20 cellular contexts compared by ENCODE assay signal in the genomic region with DNA sequence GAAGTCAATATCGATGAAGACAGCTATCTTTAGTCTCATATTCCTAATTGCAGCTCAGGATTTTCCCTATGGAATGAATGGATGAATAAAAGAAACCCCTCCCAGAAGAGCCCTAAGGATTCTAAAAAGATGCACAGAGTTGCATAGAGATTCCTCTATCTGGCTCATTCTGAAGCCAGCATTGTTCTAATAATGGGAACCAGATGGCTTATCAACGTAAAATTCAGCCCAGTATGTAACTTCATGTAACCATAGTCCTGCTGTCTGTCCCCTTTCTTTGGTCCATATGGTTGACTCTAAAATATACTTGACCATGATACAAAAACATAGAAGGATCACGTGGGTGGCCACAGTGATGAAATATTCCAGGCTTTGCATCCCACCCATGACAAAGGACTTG.
"Had no signal": no experiment of that assay in that cellular context is flagged by ENCODE, and none has a peak within 500 bp of the region (broad histone marks: within the 10 kb centered on the region; RNA-seq: fewer than 3 reads in every experiment).

No MANE protein-coding gene starts in this region.

- H3K4me3 Mint-ChIP-seq: IgD-negative memory B cell had no signal

- H3K36me3 ChIP-seq: SJSA1 had no signal

- H3K36me3 Mint-ChIP-seq: IgD-negative memory B cell had no signal

- H3K9me3 ChIP-seq: SJSA1 had no signal

- H3K27me3 ChIP-seq: SJSA1 had no signal

- H3K4me1 Mint-ChIP-seq: IgD-negative memory B cell had no signal

- ATAC-seq: K562 had no signal

- H3K27ac Mint-ChIP-seq: IgD-negative memory B cell had no signal

- H3K27me3 Mint-ChIP-seq: IgD-negative memory B cell had no signal

- H3K27ac ChIP-seq: HL-60, KMS-11, SJSA1, SK-N-MC had no signal

- DNase-seq: Kasumi-1, MM.1S, NCI-H1092 treated with DMSO at 0.1 percent for 48 hours, NCI-H1436 treated with DMSO at 0.1 percent for 48 hours, NCI-H1694, NCI-H187 treated with DMSO at 0.1 percent for 48 hours, NCI-H2029 treated with DMSO at 0.1 percent for 48 hours, NCI-H2171 treated with DMSO at 0.1 percent for 48 hours, NCI-H524, NCI-H526 treated with DMSO at 0.1 percent for 48 hours, NCI-H774, Right ventricle myocardium superior, RPMI8226, SIG-M5 had no signal

- H3K4me3 ChIP-seq: K562, SJSA1, SK-N-MC had no signal

- H3K9me3 Mint-ChIP-seq: IgD-negative memory B cell had no signal
